8 cellular contexts compared by ENCODE assay signal in the genomic region with DNA sequence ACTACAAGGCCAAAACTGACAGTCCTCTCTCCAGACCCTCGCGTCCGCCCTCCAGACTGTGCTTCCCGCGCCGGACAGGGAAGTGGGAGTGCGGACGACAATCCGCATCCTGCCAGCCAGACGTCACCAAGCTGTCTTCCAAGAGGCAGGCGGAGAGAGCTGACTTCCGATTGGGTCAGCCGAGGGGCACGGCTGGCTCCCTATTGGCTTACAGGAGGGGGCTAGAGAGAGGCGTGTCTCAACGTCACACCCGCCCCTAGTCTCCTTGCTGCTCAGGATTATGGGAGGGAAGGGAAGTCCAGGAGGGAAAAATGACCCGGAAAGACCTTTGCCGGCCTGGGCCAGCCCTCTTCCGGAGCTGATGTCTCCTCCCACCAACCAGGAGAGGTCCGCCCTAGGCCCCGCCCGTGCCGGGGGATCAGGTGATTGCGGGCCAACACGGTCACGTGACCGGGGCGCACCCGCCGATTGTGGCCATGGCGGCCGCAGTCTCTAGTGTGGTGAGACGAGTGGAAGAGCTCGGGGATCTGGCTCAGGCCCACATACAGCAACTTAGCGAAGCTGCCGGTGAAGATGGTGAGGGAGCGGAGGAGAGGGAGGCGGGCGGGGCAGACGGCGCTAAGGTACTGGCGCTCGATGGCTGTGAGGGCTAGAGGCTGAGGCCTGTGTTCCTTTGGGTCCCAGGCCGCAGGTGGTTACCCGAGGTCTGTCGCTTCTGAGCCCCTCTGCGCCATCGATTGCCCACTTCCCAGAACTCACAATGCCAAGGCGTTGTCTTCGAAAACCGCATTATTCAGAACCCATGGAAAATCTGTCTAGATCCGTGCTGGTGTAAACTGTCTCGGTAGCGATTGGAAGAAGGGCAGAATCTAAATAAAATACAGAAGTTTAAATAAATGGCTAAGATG. TPM values are rescaled to one million over a fixed set of nuclear protein-coding genes. Genes with fewer than 3 reads are reported as not detected.
DNase-seq lines count a peak whose midpoint lies in the region; ATAC-seq and TF ChIP-seq lines count a peak whose summit lies in the region.

A gene with protein sequence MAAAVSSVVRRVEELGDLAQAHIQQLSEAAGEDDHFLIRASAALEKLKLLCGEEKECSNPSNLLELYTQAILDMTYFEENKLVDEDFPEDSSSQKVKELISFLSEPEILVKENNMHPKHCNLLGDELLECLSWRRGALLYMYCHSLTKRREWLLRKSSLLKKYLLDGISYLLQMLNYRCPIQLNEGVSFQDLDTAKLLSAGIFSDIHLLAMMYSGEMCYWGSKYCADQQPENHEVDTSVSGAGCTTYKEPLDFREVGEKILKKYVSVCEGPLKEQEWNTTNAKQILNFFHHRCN (plus strand): TSS at position 453 of the 908 bp plus-strand sequence. CDS start 24 bp downstream, at position 477.

- H3K27me3 Mint-ChIP-seq in progenitor cell of endocrine pancreas: peaks cover 11% of the 10 kb centered on the region

- intact Hi-C loops in left ventricle myocardium inferior (cut with micrococcal nuclease): no loop called here

- peak within 1 kb of the TSS; percentile 87 for H3K4me3 Mint-ChIP-seq in progenitor cell of endocrine pancreas (ENCODE audit: low read depth)

- H3K27ac ChIP-seq in angular gyrus (ENCODE audit: low read depth, low read length) (peak within 1 kb of the TSS; percentile 89), left ventricle myocardium inferior (replicated peaks) (peak within 1 kb of the TSS; percentile 89)

- H3K36me3 ChIP-seq in left ventricle myocardium inferior: peaks cover 13% of the 10 kb centered on the region

- H3K9me3 Mint-ChIP-seq in progenitor cell of endocrine pancreas (ENCODE audit: low read depth): peaks cover 3% of the 10 kb centered on the region

- H3K4me1 ChIP-seq in left ventricle myocardium inferior: peaks cover 53% of the 10 kb centered on the region

- DNase-seq in NCI-H187 (lab: John Stamatoyannopoulos, UW) (peak; percentile 99), T-helper 2 cell (peak; percentile 92 to 100 (median 96)), left ventricle myocardium inferior (peak; percentile 98), progenitor cell of endocrine pancreas (ENCODE audit: low spot score, unreplicated experiment) (peak; percentile 97), ureter (ENCODE audit: low spot score) (peak; percentile 99)

- ATAC-seq in GM18498 (IDR thresholded peaks at IDR 0.05; ENCODE audit: unreplicated experiment) (peak; percentile 99), HG02938 (IDR thresholded peaks at IDR 0.05; ENCODE audit: unreplicated experiment) (peak; percentile 98)

- H3K9me3 ChIP-seq in left ventricle myocardium inferior (replicated peaks): no peaks in the 10 kb centered on the region

- H3K4me1 Mint-ChIP-seq in progenitor cell of endocrine pancreas (ENCODE audit: low read depth): peaks cover 10% of the 10 kb centered on the region

- H3K27ac Mint-ChIP-seq in progenitor cell of endocrine pancreas: peak within 1 kb of the TSS; percentile 99

- peaks cover 2% of the 10 kb centered on the region for H3K36me3 Mint-ChIP-seq in progenitor cell of endocrine pancreas (ENCODE audit: insufficient read depth)

- H3K4me3 ChIP-seq in left ventricle myocardium inferior: peak within 1 kb of the TSS; percentile 85

- TF ChIP-seq CTCF in left ventricle myocardium inferior (IDR thresholded peaks at IDR 0.05; ENCODE audit: borderline replicate concordance): no peak
- no peak for TF ChIP-seq CTCF in progenitor cell of endocrine pancreas (IDR thresholded peaks at IDR 0.05; ENCODE audit: unreplicated experiment)

- H3K27me3 ChIP-seq in left ventricle myocardium inferior (ENCODE audit: low read depth): no peaks in the 10 kb centered on the region

RNA-seq across cellular contexts. Expression of the gene that starts here (rescaled TPM):
- total RNA-seq in left ventricle myocardium inferior: 15.3 TPM
- 48.3 and 48.4 TPM in 2 replicates for total RNA-seq in progenitor cell of endocrine pancreas
- total RNA-seq in ureter: 33.0 TPM

Comparison
In these comparisons a context has a peak if more than half of its experiments do, and no peak if none do; other contexts are left out.
1. Peak in every context shown above with its lines: DNase-seq, ATAC-seq, H3K4me3 ChIP-seq and H3K27ac ChIP-seq.